8 cellular contexts compared by ENCODE assay signal in genomic region chr19:10960314-10961072, GRCh38. TPM values are rescaled to one million over a fixed set of nuclear protein-coding genes. Genes with fewer than 3 reads are reported as not detected.
DNase-seq lines count a peak whose midpoint lies in the region; ATAC-seq and TF ChIP-seq lines count a peak whose summit lies in the region.

TSS of gene SMARCA4 (plus strand) at chr19:10961030. CDS start at chr19:10984152, 23,122 bp downstream.

- H3K4me3 ChIP-seq in spleen, result peak within 1 kb of the TSS; percentile 60 to 92 (median 82)

- H3K27ac ChIP-seq in spleen, result peak within 1 kb of the TSS; percentile 90 to 97 (median 94)

- intact Hi-C loops in spleen (cut with DNase I; ENCODE audit: low total_unique reads), result no loop called here

- no peaks in the 10 kb centered on the region for H3K27me3 ChIP-seq in spleen (replicated peaks in 1 of 7)

- 0 to 1% (median 0%) methylated on average over 29 to 100 of the region's 100 CpGs for WGBS in spleen, 5 donors

- TF ChIP-seq CTCF in spleen (IDR thresholded peaks at IDR 0.05 in 8 of 11, conservative IDR thresholded peaks at IDR 0.05 in 3 of 11), result peak in 1 of 11 experiments; percentile 15

- no peaks in the 10 kb centered on the region for H3K36me3 ChIP-seq in spleen

- DNase-seq in AG08395 (ENCODE audit: low spot score), result peak; percentile 100
- DNase-seq in NCI-H446 (lab: John Stamatoyannopoulos, UW), result peak; percentile 91 to 99
- DNase-seq in activated CD4-positive, CD25-positive, alpha-beta regulatory T cell treated with anti-CD3 and anti-CD28 coated beads, Interleukin-2, amount 50 U/mL, for 16 hours (ENCODE audit: low read depth, low spot score), result peak; percentile 96
- DNase-seq in central memory CD4-positive, alpha-beta T cell, result peak; percentile 99
- peak; percentile 96 for DNase-seq in inferior parietal cortex (ENCODE audit: extremely low spot score)
- DNase-seq in spleen, result peak; percentile 100

- ATAC-seq in GM19023 (IDR thresholded peaks at IDR 0.05; ENCODE audit: unreplicated experiment) (peak; percentile 80), HG03342 (IDR thresholded peaks at IDR 0.05; ENCODE audit: unreplicated experiment) (peak; percentile 73)

- peaks cover 21 to 54% (median 40%) of the 10 kb centered on the region in 6 donors for H3K4me1 ChIP-seq in spleen

- no peaks in the 10 kb centered on the region for H3K9me3 ChIP-seq in spleen

- peak; percentile 65 to 81 (median 78) for TF ChIP-seq POLR2A in spleen (IDR thresholded peaks at IDR 0.05)

RNA-seq across cellular contexts. Expression of gene SMARCA4, which starts in this region (rescaled TPM):
- 10 to 100 TPM; 61.5 to 95.6 (median 67.0) TPM for total RNA-seq in spleen
- 10 to 100 TPM; 41.6 to 69.6 (median 58.4) TPM for polyA plus RNA-seq in spleen

Comparison
In these comparisons a context has a peak if more than half of its experiments do, and no peak if none do; other contexts are left out.
1. Peak in every context shown above with its lines: DNase-seq, ATAC-seq, H3K4me3 ChIP-seq and H3K27ac ChIP-seq.